ENCODE assay signal across 21 cellular contexts in the genomic region with DNA sequence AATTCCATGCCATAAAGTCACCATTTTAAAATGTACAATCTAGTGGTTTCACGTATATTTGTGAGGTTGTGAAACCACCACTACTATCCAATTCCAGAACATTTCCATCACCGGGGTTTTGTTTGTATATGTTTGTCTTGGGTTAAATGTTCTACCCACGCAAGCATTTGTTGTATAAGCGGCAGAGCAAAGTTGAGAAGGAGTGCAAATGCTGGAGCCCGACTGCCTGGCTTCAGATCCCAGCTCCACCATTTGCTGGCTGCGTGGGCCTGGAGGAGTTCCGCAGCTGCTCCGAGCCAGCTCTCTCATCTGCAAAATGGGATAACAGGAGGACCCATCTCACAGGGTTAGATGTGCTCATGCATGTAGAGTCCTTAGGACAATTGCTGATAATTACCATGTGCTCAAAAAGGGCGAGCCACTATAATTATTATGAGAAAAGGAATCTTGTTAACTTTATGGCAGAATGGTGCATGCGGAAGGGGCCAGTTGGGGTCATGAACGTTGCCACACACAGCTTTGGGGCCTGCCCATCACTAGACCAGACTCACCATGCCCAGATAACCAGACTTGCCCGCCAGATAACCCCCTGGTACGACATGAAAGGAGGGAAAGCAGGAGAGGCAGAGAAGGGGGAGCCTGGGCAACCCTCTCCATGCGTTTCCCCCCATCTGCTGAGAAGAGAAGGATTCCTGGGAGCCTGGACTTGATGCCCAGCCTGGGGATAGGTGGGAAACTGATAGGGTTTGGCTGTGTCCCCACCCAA. TPM values are rescaled to one million over a fixed set of nuclear protein-coding genes. Genes with fewer than 3 reads are reported as not detected.
A peak's percentile ranks its signal among the peaks of the same experiment; 100 is the strongest.
DNase-seq lines count a peak whose midpoint lies in the region; ATAC-seq and TF ChIP-seq lines count a peak whose summit lies in the region.
"Had no signal": no experiment of that assay in that cellular context is flagged by ENCODE, and none has a peak within 500 bp of the region (broad histone marks: within the 10 kb centered on the region; RNA-seq: fewer than 3 reads in every experiment).

No MANE protein-coding gene starts in this region.

- intact Hi-C loops in transverse colon (cut with DNase I; ENCODE audit: low total_unique reads), result no loop called here

- H3K14ac ChIP-seq in mesenchymal stem cell (ENCODE audit: low read length in 2 of 2), result no peak overlapping the region

- peak overlapping the region in 1 of 2 experiments; percentile 21 for H2BK12ac ChIP-seq in mesenchymal stem cell (ENCODE audit: low read length in 2 of 2)

- peak overlapping the region; percentile 39 for H3K27ac Mint-ChIP-seq in activated T-cell treated with anti-CD3 and anti-CD28 coated beads, Interleukin-2, amount 50 U/mL, for 24 hours
- peak overlapping the region; percentile 95 for H3K27ac Mint-ChIP-seq in chondrocyte (ENCODE audit: unreplicated experiment)
- H3K27ac Mint-ChIP-seq: activated CD4-positive, alpha-beta memory T cell treated with anti-CD3 and anti-CD28 coated beads, Interleukin-2, amount 10 ng/mL, durations not matched to agents 7 days and 5 days; activated T-helper 1 cell treated with anti-CD3 and anti-CD28 coated beads, Interleukin-12 subunit alpha, Interleukin-12 subunit beta, Interleukin-2, Interleukin-4 antibody, amounts not matched to agents 30 ng/mL and 10 ng/mL and 1 ng/mL, durations not matched to agents 14 hours and 24 hours and 36 hours had no signal

- H3K36me3 ChIP-seq in mesenchymal stem cell (ENCODE audit: control insufficient read depth in 1 of 2, insufficient read depth in 2 of 2, low read depth in 1 of 2, low read length in 2 of 2) (peaks cover 49 to 56% of the 10 kb centered on the region in 2 experiments), transverse colon (no peaks in the 10 kb centered on the region)
- H3K36me3 ChIP-seq: gastrocnemius medialis, thyroid gland had no signal

- peaks cover 63% of the 10 kb centered on the region for H3K36me3 Mint-ChIP-seq in activated T-cell treated with anti-CD3 and anti-CD28 coated beads, Interleukin-2, amount 50 U/mL, for 24 hours (ENCODE audit: low read depth)
- H3K36me3 Mint-ChIP-seq in chondrocyte (ENCODE audit: low read depth), result peaks cover 63% of the 10 kb centered on the region

- peaks cover 89% of the 10 kb centered on the region for H3K4me1 Mint-ChIP-seq in activated T-cell treated with anti-CD3 and anti-CD28 coated beads, Interleukin-2, amount 50 U/mL, for 24 hours (ENCODE audit: low read depth)
- peaks cover 97% of the 10 kb centered on the region for H3K4me1 Mint-ChIP-seq in chondrocyte (ENCODE audit: low read depth)

- in situ Hi-C loops in transverse colon (cut with MboI; ENCODE audit: low pct_ligation_motif_present in 1 of 4, low pct_unique_long_range_greater_than_20kb in 1 of 4, low sequenced_read_pairs in 3 of 4), result no loop called here

- H3K27ac ChIP-seq in mesenchymal stem cell (ENCODE audit: low read length, poor library complexity, severe bottlenecking) (no peak overlapping the region), transverse colon (peak overlapping the region; percentile 93 to 99 (median 96))
- H3K27ac ChIP-seq: body of pancreas, C4-2B, thyroid gland had no signal

- no peak overlapping the region for H3K4ac ChIP-seq in mesenchymal stem cell (ENCODE audit: low read depth in 1 of 2, low read length in 2 of 2)

- peak overlapping the region; percentile 52 for H4K8ac ChIP-seq in mesenchymal stem cell (ENCODE audit: low read length)

- no peak overlapping the region for H3K23ac ChIP-seq in mesenchymal stem cell (ENCODE audit: low read length in 2 of 2)

- H2BK15ac ChIP-seq in mesenchymal stem cell (ENCODE audit: low read depth, poor library complexity, severe bottlenecking), result no peak overlapping the region

- no peak overlapping the region for H3K18ac ChIP-seq in mesenchymal stem cell (ENCODE audit: low read depth in 1 of 2, low read length in 2 of 2)

- H3K27me3 ChIP-seq in mesenchymal stem cell (ENCODE audit: control insufficient read depth in 1 of 2, insufficient read depth in 1 of 2, low read length in 2 of 2) (no peaks in the 10 kb centered on the region), transverse colon (no peaks in the 10 kb centered on the region)
- H3K27me3 ChIP-seq: body of pancreas, gastrocnemius medialis, thyroid gland had no signal

- TF ChIP-seq EP300 in transverse colon (IDR thresholded peaks at IDR 0.05; ENCODE audit: low read depth), result no peak

- no peak overlapping the region for H3K4me3 ChIP-seq in mesenchymal stem cell (ENCODE audit: insufficient read depth in 1 of 2, low read depth in 1 of 2, low read length in 2 of 2)
- H3K4me3 ChIP-seq in transverse colon, result no peak overlapping the region
- H3K4me3 ChIP-seq: body of pancreas, gastrocnemius medialis, thyroid gland had no signal

- no peak overlapping the region for H4K91ac ChIP-seq in mesenchymal stem cell (ENCODE audit: low read length)

- no peak overlapping the region for H3K9ac ChIP-seq in mesenchymal stem cell (ENCODE audit: low read length)

- no peaks in the 10 kb centered on the region for H3K79me1 ChIP-seq in mesenchymal stem cell (replicated peaks; ENCODE audit: low read length, poor library complexity, severe bottlenecking)

- no peaks in the 10 kb centered on the region for H3K27me3 Mint-ChIP-seq in activated T-cell treated with anti-CD3 and anti-CD28 coated beads, Interleukin-2, amount 50 U/mL, for 24 hours
- H3K27me3 Mint-ChIP-seq in chondrocyte (ENCODE audit: low read depth), result no peaks in the 10 kb centered on the region
- H3K27me3 Mint-ChIP-seq: activated CD4-positive, alpha-beta memory T cell treated with anti-CD3 and anti-CD28 coated beads, Interleukin-2, amount 10 ng/mL, durations not matched to agents 7 days and 5 days had no signal

- H3K9me3 ChIP-seq in mesenchymal stem cell (ENCODE audit: control insufficient read depth, low read length) (no peaks in the 10 kb centered on the region), transverse colon (no peaks in the 10 kb centered on the region)
- H3K9me3 ChIP-seq: body of pancreas, gastrocnemius medialis, thyroid gland had no signal

- DNase-seq in activated T-cell treated with anti-CD3 and anti-CD28 coated beads, Interleukin-2, amount 50 U/mL, for 24 hours, result no peak
- no peak for DNase-seq in activated T-cell treated with anti-CD3 and anti-CD28 coated beads, Interleukin-2, amount 50 U/mL, for 1 hour
- no peak for DNase-seq in chondrocyte (ENCODE audit: low spot score)
- peak; percentile 88 for DNase-seq in mesenchymal stem cell
- no peak for DNase-seq in transverse colon
- no peak for DNase-seq in GM19238 (ENCODE audit: insufficient read length, low spot score)
- no peak for DNase-seq in germinal center (ENCODE audit: low spot score)
- DNase-seq: 8988T; activated CD4-positive, alpha-beta memory T cell treated with anti-CD3 and anti-CD28 coated beads, Interleukin-2, amount 10 ng/mL, durations not matched to agents 7 days and 5 days; body of pancreas; effector CD4-positive, alpha-beta T cell; gastrocnemius medialis; H7; NCI-H446 treated with DMSO at 0.1 percent for 48 hours; stimulated activated CD4-positive, alpha-beta T cell treated with anti-CD3 and anti-CD28 coated beads, Interleukin-4, amount 100 ng/mL, for 1 hour; stimulated activated CD8-positive, alpha-beta memory T cell treated with anti-CD3 and anti-CD28 coated beads, Interleukin-4, amount 100 ng/mL, for 48 hours; thyroid gland had no signal

- 77% methylated on average over 11 of the region's 14 CpGs for WGBS in mesenchymal stem cell
- WGBS in transverse colon (ENCODE audit: low coverage in 1 of 2), 2 donors, result 77 to 89% methylated on average over 5 to 14 of the region's 14 CpGs

- H3K4me2 ChIP-seq in mesenchymal stem cell (ENCODE audit: low read length, poor library complexity, severe bottlenecking), result no peak overlapping the region

- no peak for ATAC-seq in GM21367 (IDR thresholded peaks at IDR 0.05; ENCODE audit: unreplicated experiment)
- ATAC-seq: body of pancreas, gastrocnemius medialis, sciatic nerve had no signal

- no peak overlapping the region for H2AFZ ChIP-seq in mesenchymal stem cell (ENCODE audit: low read depth, low read length)

- H2AK5ac ChIP-seq in mesenchymal stem cell (ENCODE audit: low read length, severe bottlenecking), result no peak overlapping the region

- no peak overlapping the region for H2BK120ac ChIP-seq in mesenchymal stem cell (ENCODE audit: low read depth, low read length)

- H2BK5ac ChIP-seq in mesenchymal stem cell (ENCODE audit: low read depth, low read length, poor library complexity, severe bottlenecking), result no peak overlapping the region

- TF ChIP-seq POLR2A in transverse colon (IDR thresholded peaks at IDR 0.05), result no peak

- peaks cover 13% of the 10 kb centered on the region for H3K9me3 Mint-ChIP-seq in activated T-cell treated with anti-CD3 and anti-CD28 coated beads, Interleukin-2, amount 50 U/mL, for 24 hours
- H3K9me3 Mint-ChIP-seq in chondrocyte (ENCODE audit: low read depth), result no peaks in the 10 kb centered on the region
- H3K9me3 Mint-ChIP-seq: activated T-helper 1 cell treated with anti-CD3 and anti-CD28 coated beads, Interleukin-12 subunit alpha, Interleukin-12 subunit beta, Interleukin-2, Interleukin-4 antibody, amounts not matched to agents 30 ng/mL and 10 ng/mL and 1 ng/mL, durations not matched to agents 14 hours and 24 hours and 36 hours had no signal

- no peak overlapping the region for H3K4me3 Mint-ChIP-seq in activated T-cell treated with anti-CD3 and anti-CD28 coated beads, Interleukin-2, amount 50 U/mL, for 24 hours
- peak overlapping the region; percentile 49 for H3K4me3 Mint-ChIP-seq in chondrocyte (ENCODE audit: unreplicated experiment)
- H3K4me3 Mint-ChIP-seq: activated CD4-positive, alpha-beta memory T cell treated with anti-CD3 and anti-CD28 coated beads, Interleukin-2, amount 10 ng/mL, durations not matched to agents 7 days and 5 days; activated T-helper 1 cell treated with anti-CD3 and anti-CD28 coated beads, Interleukin-12 subunit alpha, Interleukin-12 subunit beta, Interleukin-2, Interleukin-4 antibody, amounts not matched to agents 30 ng/mL and 10 ng/mL and 1 ng/mL, durations not matched to agents 14 hours and 24 hours and 36 hours had no signal

- TF ChIP-seq CTCF in chondrocyte (IDR thresholded peaks at IDR 0.05) (no peak), transverse colon (IDR thresholded peaks at IDR 0.05) (no peak)

- H3K4me1 ChIP-seq in mesenchymal stem cell (ENCODE audit: control insufficient read depth, insufficient read depth, low read depth, low read length) (peaks cover 50% of the 10 kb centered on the region), transverse colon (peaks cover 44 to 100% (median 66%) of the 10 kb centered on the region in 4 donors)

RNA-seq across cellular contexts. Expression of gene ACTN1, which starts 6.4 kb away (rescaled TPM):
- total RNA-seq in chondrocyte (808 to 1,105 TPM (median 1,102 TPM) in 3 replicates), transverse colon (100 to 1,000 TPM; 127 to 403 (median 197) TPM)
- polyA plus RNA-seq in mesenchymal stem cell (2013, experiment 1 of 2), result 359 TPM
- polyA plus RNA-seq in mesenchymal stem cell (2013, experiment 2 of 2), result 344 TPM
